8 cellular contexts compared by ENCODE assay signal in the genomic region with DNA sequence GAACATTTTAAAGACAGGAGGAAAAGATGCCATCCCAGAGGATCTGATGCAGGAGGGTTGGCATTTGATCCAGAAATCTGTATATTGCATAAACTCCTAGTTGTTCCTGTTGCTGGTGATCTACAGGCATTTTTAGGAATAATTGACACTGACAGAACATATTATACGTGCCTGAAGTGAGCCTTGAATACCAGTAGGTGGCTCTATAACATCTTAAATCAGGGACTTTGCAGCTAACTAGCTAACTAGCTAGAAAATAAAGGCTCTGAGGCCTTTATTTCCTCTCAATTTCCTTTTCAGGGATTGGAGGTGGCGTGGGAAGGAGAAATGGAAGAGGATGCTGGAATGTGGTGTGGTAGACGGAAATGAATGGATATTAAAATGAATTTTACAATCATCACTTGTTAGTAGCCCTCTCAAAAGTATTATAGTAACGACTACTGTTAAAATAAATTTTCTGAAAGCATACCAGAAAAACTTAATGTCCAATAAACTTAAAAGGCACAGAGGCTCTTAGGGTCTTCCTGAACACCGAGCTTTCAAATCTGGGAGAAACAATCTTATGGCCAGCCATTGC. TPM values are rescaled to one million over a fixed set of nuclear protein-coding genes. Genes with fewer than 3 reads are reported as not detected.
A peak's percentile ranks its signal among the peaks of the same experiment; 100 is the strongest.
DNase-seq lines count a peak whose midpoint lies in the region; ATAC-seq, FAIRE-seq and TF ChIP-seq lines count a peak whose summit lies in the region.

No MANE protein-coding gene starts in this region.

- TF ChIP-seq CTCF in glutamatergic neuron (IDR thresholded peaks at IDR 0.05; ENCODE audit: partially characterized antibody, unreplicated experiment): peak; percentile 73

- no peak for TF ChIP-seq POLR2A in GM12891 (IDR thresholded peaks at IDR 0.05; ENCODE audit: low read depth, low read length)

- no peak overlapping the region for H3K4me3 ChIP-seq in rectal smooth muscle tissue (ENCODE audit: low read length)

- H3K27me3 Mint-ChIP-seq in activated T-helper 17 cell treated with anti-CD3 and anti-CD28 coated beads, Interleukin-2, amount 50 U/mL, for 72 hours: no peaks in the 10 kb centered on the region
- peaks cover 1% of the 10 kb centered on the region for H3K27me3 Mint-ChIP-seq in glutamatergic neuron (ENCODE audit: unreplicated experiment)

- FAIRE-seq in GM12891 (lab: Jason Lieb, UNC): peak; percentile 60

- H3K4me1 ChIP-seq in rectal smooth muscle tissue (ENCODE audit: control insufficient read depth, insufficient read depth, low read length): no peaks in the 10 kb centered on the region

- peak overlapping the region; percentile 21 for H3K9ac ChIP-seq in rectal smooth muscle tissue (ENCODE audit: low read length)

- DNase-seq in AG08396 (ENCODE audit: low spot score) (peak; percentile 45), GM12891 (ENCODE audit: insufficient read length, low spot score) (no peak), NCI-H2227 treated with DMSO at 0.1 percent for 48 hours (lab: John Stamatoyannopoulos, UW) (peak; percentile 62), glutamatergic neuron (no peak)

- H3K9me3 Mint-ChIP-seq in activated T-helper 17 cell treated with anti-CD3 and anti-CD28 coated beads, Interleukin-2, amount 50 U/mL, for 72 hours: no peaks in the 10 kb centered on the region
- peaks cover 3% of the 10 kb centered on the region for H3K9me3 Mint-ChIP-seq in glutamatergic neuron (ENCODE audit: unreplicated experiment)

- H3K4me3 Mint-ChIP-seq in activated T-helper 17 cell treated with anti-CD3 and anti-CD28 coated beads, Interleukin-2, amount 50 U/mL, for 72 hours: peak overlapping the region; percentile 18
- H3K4me3 Mint-ChIP-seq in glutamatergic neuron (ENCODE audit: unreplicated experiment): no peak overlapping the region

- peaks cover 10% of the 10 kb centered on the region for H3K36me3 Mint-ChIP-seq in activated T-helper 17 cell treated with anti-CD3 and anti-CD28 coated beads, Interleukin-2, amount 50 U/mL, for 72 hours (ENCODE audit: low read depth)
- no peaks in the 10 kb centered on the region for H3K36me3 Mint-ChIP-seq in glutamatergic neuron (ENCODE audit: unreplicated experiment)

- no peak overlapping the region for H3K27ac Mint-ChIP-seq in activated T-helper 17 cell treated with anti-CD3 and anti-CD28 coated beads, Interleukin-2, amount 50 U/mL, for 72 hours
- H3K27ac Mint-ChIP-seq in glutamatergic neuron (ENCODE audit: unreplicated experiment): no peak overlapping the region

- H3K36me3 ChIP-seq in rectal smooth muscle tissue (ENCODE audit: control insufficient read depth, insufficient read depth, low read length): no peaks in the 10 kb centered on the region

- peaks cover 42% of the 10 kb centered on the region for H3K4me1 Mint-ChIP-seq in activated T-helper 17 cell treated with anti-CD3 and anti-CD28 coated beads, Interleukin-2, amount 50 U/mL, for 72 hours
- no peaks in the 10 kb centered on the region for H3K4me1 Mint-ChIP-seq in glutamatergic neuron (ENCODE audit: low read depth, unreplicated experiment)

- peak; percentile 39 for ATAC-seq in HG03175 (IDR thresholded peaks at IDR 0.05; ENCODE audit: unreplicated experiment)
- peak; percentile 46 for ATAC-seq in activated T-helper 17 cell treated with anti-CD3 and anti-CD28 coated beads, Interleukin-2, amount 50 U/mL, for 72 hours (replicated peaks)
- no peak for ATAC-seq in GM19455 (IDR thresholded peaks at IDR 0.05; ENCODE audit: unreplicated experiment)

- H3K27ac ChIP-seq in rectal smooth muscle tissue (ENCODE audit: low read depth, low read length): no peak overlapping the region

- H3K27me3 ChIP-seq in rectal smooth muscle tissue (ENCODE audit: control insufficient read depth, insufficient read depth, low read length): no peaks in the 10 kb centered on the region

TF ChIP-seq in GM12891, 5 proteins besides CTCF, POLR2A, EP300 and RAD21:
- TF ChIP-seq SPI1 (IDR thresholded peaks at IDR 0.05; ENCODE audit: low read depth, low read length): no peak
- TF ChIP-seq PAX5 (IDR thresholded peaks at IDR 0.05; ENCODE audit: insufficient read depth, low read length, severe bottlenecking): no peak
- no peak for TF ChIP-seq POU2F2 (IDR thresholded peaks at IDR 0.05; ENCODE audit: low read depth, low read length)
- TF ChIP-seq TAF1 (IDR thresholded peaks at IDR 0.05; ENCODE audit: low read depth, low read length): no peak
- TF ChIP-seq POLR2AphosphoS5 (IDR thresholded peaks at IDR 0.05; ENCODE audit: low read depth, low read length): no peak

RNA-seq across cellular contexts. Expression of a gene that starts 5.5 kb away (rescaled TPM):
- 0.27 TPM for polyA plus RNA-seq in GM12891 (2012; ENCODE audit: low read depth, missing spikeins)
- total RNA-seq in activated T-helper 17 cell treated with anti-CD3 and anti-CD28 coated beads, Interleukin-2, amount 50 U/mL, for 72 hours: 10 to 100 TPM in 1 of 2 donors, 1 to 10 TPM in 1; 9.5 to 16.3 TPM
- 13.1 TPM for total RNA-seq in glutamatergic neuron (ENCODE audit: unreplicated experiment)

Comparison
In these comparisons a context has a peak if more than half of its experiments do, and no peak if none do; other contexts are left out.
1. DNase-seq: peak in AG08396 (single experiment) and NCI-H2227 treated with DMSO at 0.1 percent for 48 hours (single experiment); none in GM12891 (single experiment) and glutamatergic neuron (single experiment).